Comparison of ENCODE assay signal across 10 cellular contexts in genomic region chr3:155890671-155891190, GRCh38. TPM values are rescaled to one million over a fixed set of nuclear protein-coding genes. Genes with fewer than 3 reads are reported as not detected.
A peak's percentile ranks its signal among the peaks of the same experiment; 100 is the strongest.
DNase-seq lines count a peak whose midpoint lies in the region; ATAC-seq lines count a peak whose summit lies in the region.
"Had no signal": no experiment of that assay in that cellular context is flagged by ENCODE, and none has a peak within 500 bp of the region (broad histone marks: within the 10 kb centered on the region; RNA-seq: fewer than 3 reads in every experiment).

No MANE protein-coding gene starts in this region.

- peaks cover 20% of the 10 kb centered on the region for H3K4me1 ChIP-seq in adipocyte (ENCODE audit: control insufficient read depth, insufficient read depth, low read length)

- peaks cover 6% of the 10 kb centered on the region for H3K36me3 ChIP-seq in adipocyte (ENCODE audit: control insufficient read depth, insufficient read depth, low read length, severe bottlenecking)

- H3K27me3 ChIP-seq in adipocyte (replicated peaks; ENCODE audit: control insufficient read depth, insufficient read depth, low read length), result no peaks in the 10 kb centered on the region

- H3K9me3 ChIP-seq in adipocyte (ENCODE audit: control insufficient read depth, low read length), result no peaks in the 10 kb centered on the region

- peak overlapping the region; percentile 29 for H3K9ac ChIP-seq in adipocyte (ENCODE audit: low read length)

- peak; percentile 59 for ATAC-seq in GM18511 (IDR thresholded peaks at IDR 0.05; ENCODE audit: unreplicated experiment)
- peak; percentile 60 for ATAC-seq in HG02642 (IDR thresholded peaks at IDR 0.05; ENCODE audit: poor library complexity, unreplicated experiment)
- ATAC-seq: activated CD8-positive, alpha-beta memory T cell treated with anti-CD3 and anti-CD28 coated beads, Interleukin-2, amount 10 ng/mL, durations not matched to agents 7 days and 5 days had no signal

- H3K4me3 ChIP-seq in adipocyte (ENCODE audit: low read length), result peak overlapping the region; percentile 40

- peak; percentile 44 for DNase-seq in adipocyte (ENCODE audit: low read depth)
- DNase-seq in lung microvascular endothelial cell (ENCODE audit: low read depth in 2 of 2), result peak; percentile 56 to 97
- no peak for DNase-seq in activated effector memory CD4-positive, alpha-beta T cell treated with Interleukin-2 at 50 U/mL for 16 hours
- no peak for DNase-seq in NCI-H1417 treated with DMSO at 0.1 percent for 48 hours (lab: John Stamatoyannopoulos, UW)
- no peak for DNase-seq in DMS79 treated with DMSO at 0.1 percent for 48 hours (lab: John Stamatoyannopoulos, UW)
- no peak for DNase-seq in kidney tubule cell (ENCODE audit: low spot score)
- DNase-seq: activated CD8-positive, alpha-beta memory T cell treated with anti-CD3 and anti-CD28 coated beads, Interleukin-2, amount 10 ng/mL, durations not matched to agents 7 days and 5 days; midbrain had no signal

RNA-seq across cellular contexts. Expression of gene GMPS, which starts 20.3 kb away (rescaled TPM):
- 8.7 and 9.3 TPM in 2 replicates for total RNA-seq in lung microvascular endothelial cell

RNA-seq across cellular contexts. Expression of gene SLC33A1, which starts 36.5 kb away (rescaled TPM):
- total RNA-seq in lung microvascular endothelial cell, result 10.9 and 15.7 TPM in 2 replicates

Comparison
In these comparisons a context has a peak if more than half of its experiments do, and no peak if none do; other contexts are left out.
1. DNase-seq: peak in adipocyte (single experiment) and lung microvascular endothelial cell (2 of 2); none in activated effector memory CD4-positive, alpha-beta T cell treated with Interleukin-2 at 50 U/mL for 16 hours (single experiment), NCI-H1417 treated with DMSO at 0.1 percent for 48 hours (single experiment), DMS79 treated with DMSO at 0.1 percent for 48 hours (single experiment) and kidney tubule cell (single experiment).